27 cellular contexts compared by ENCODE assay signal in the genomic region with DNA sequence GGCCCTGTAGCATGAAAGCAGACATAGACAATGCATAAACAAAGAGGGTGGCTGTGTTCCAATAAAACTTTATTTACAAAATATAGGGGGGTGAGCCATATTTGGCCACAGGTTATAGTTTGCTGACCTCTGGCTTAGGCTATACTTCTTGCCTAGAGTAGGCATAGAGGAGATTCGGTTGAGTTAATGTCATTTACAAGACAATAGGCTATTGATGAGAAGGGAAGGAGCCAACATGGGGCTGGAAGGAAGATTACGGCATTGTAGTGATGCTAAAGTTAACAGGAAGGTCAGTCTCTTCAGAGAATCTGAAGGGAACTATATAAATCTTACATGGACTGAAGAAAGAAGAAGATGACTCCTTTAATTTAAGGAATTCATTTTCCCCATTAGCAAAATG.
"Had no signal": no experiment of that assay in that cellular context is flagged by ENCODE, and none has a peak within 500 bp of the region (broad histone marks: within the 10 kb centered on the region; RNA-seq: fewer than 3 reads in every experiment).

No MANE protein-coding gene starts in this region.

- ATAC-seq: activated naive CD8-positive, alpha-beta T cell treated with anti-CD3 and anti-CD28 coated beads, Interleukin-2, amount 50 U/mL, for 24 hours; gastroesophageal sphincter; left colon; naive thymus-derived CD4-positive, alpha-beta T cell; psoas muscle had no signal

- H3K9me3 Mint-ChIP-seq: activated CD4-positive, alpha-beta memory T cell treated with anti-CD3 and anti-CD28 coated beads for 36 hours; activated CD4-positive, alpha-beta T cell treated with anti-CD3 and anti-CD28 coated beads, Interleukin-2, amount 10 ng/mL, durations not matched to agents 24 days and 14 days; activated naive CD4-positive, alpha-beta T cell treated with anti-CD3 and anti-CD28 coated beads, Interleukin-2, amount 50 U/mL, for 24 hours; activated naive CD8-positive, alpha-beta T cell treated with anti-CD3 and anti-CD28 coated beads, Interleukin-2, amount 50 U/mL, for 24 hours; activated T-cell treated with anti-CD3 and anti-CD28 coated beads, Interleukin-2, amount 50 U/mL, for 24 hours had no signal

- H3K4me3 ChIP-seq: breast epithelium, gastroesophageal sphincter, hepatocyte, psoas muscle, sigmoid colon, tibial nerve had no signal

- H3K27me3 ChIP-seq: breast epithelium, gastroesophageal sphincter, hepatocyte, sigmoid colon, tibial nerve had no signal

- H3K9ac ChIP-seq: parathyroid adenoma had no signal

- H3K36me3 Mint-ChIP-seq: activated CD4-positive, alpha-beta memory T cell treated with anti-CD3 and anti-CD28 coated beads for 36 hours; activated naive CD4-positive, alpha-beta T cell treated with anti-CD3 and anti-CD28 coated beads, Interleukin-2, amount 50 U/mL, for 24 hours; naive thymus-derived CD4-positive, alpha-beta T cell had no signal

- H3K4me1 ChIP-seq: breast epithelium, gastroesophageal sphincter, psoas muscle, sigmoid colon, tibial nerve had no signal

- H3K27ac ChIP-seq: breast epithelium, gastroesophageal sphincter, hepatocyte, parathyroid adenoma, psoas muscle, sigmoid colon, tibial nerve, VCaP had no signal

- H3K27ac Mint-ChIP-seq: activated CD4-positive, alpha-beta memory T cell treated with anti-CD3 and anti-CD28 coated beads for 36 hours; activated CD4-positive, alpha-beta T cell treated with anti-CD3 and anti-CD28 coated beads, Interleukin-2, amount 10 ng/mL, durations not matched to agents 24 days and 14 days; activated naive CD4-positive, alpha-beta T cell treated with anti-CD3 and anti-CD28 coated beads, Interleukin-2, amount 50 U/mL, for 24 hours; activated naive CD8-positive, alpha-beta T cell treated with anti-CD3 and anti-CD28 coated beads, Interleukin-2, amount 50 U/mL, for 24 hours; activated T-cell treated with anti-CD3 and anti-CD28 coated beads, Interleukin-2, amount 50 U/mL, for 24 hours; naive thymus-derived CD4-positive, alpha-beta T cell had no signal

- H3K36me3 ChIP-seq: breast epithelium, gastroesophageal sphincter, sigmoid colon, tibial nerve had no signal

- H3K27me3 Mint-ChIP-seq: activated CD4-positive, alpha-beta memory T cell treated with anti-CD3 and anti-CD28 coated beads for 36 hours; activated CD4-positive, alpha-beta T cell treated with anti-CD3 and anti-CD28 coated beads, Interleukin-2, amount 10 ng/mL, durations not matched to agents 24 days and 14 days; activated naive CD4-positive, alpha-beta T cell treated with anti-CD3 and anti-CD28 coated beads, Interleukin-2, amount 50 U/mL, for 24 hours; activated naive CD8-positive, alpha-beta T cell treated with anti-CD3 and anti-CD28 coated beads, Interleukin-2, amount 50 U/mL, for 24 hours; activated T-cell treated with anti-CD3 and anti-CD28 coated beads, Interleukin-2, amount 50 U/mL, for 24 hours had no signal

- H3K79me2 ChIP-seq: hepatocyte, parathyroid adenoma had no signal

- H3K9me3 ChIP-seq: breast epithelium, gastroesophageal sphincter, psoas muscle, sigmoid colon, tibial nerve had no signal

- H3K4me1 Mint-ChIP-seq: activated CD4-positive, alpha-beta T cell treated with anti-CD3 and anti-CD28 coated beads, Interleukin-2, amount 10 ng/mL, durations not matched to agents 24 days and 14 days; activated naive CD4-positive, alpha-beta T cell treated with anti-CD3 and anti-CD28 coated beads, Interleukin-2, amount 50 U/mL, for 24 hours; activated naive CD8-positive, alpha-beta T cell treated with anti-CD3 and anti-CD28 coated beads, Interleukin-2, amount 50 U/mL, for 24 hours; naive thymus-derived CD4-positive, alpha-beta T cell had no signal

- DNase-seq: activated CD4-positive, alpha-beta memory T cell treated with anti-CD3 and anti-CD28 coated beads for 36 hours; activated CD4-positive, alpha-beta T cell treated with anti-CD3 and anti-CD28 coated beads, Interleukin-2, amount 10 ng/mL, durations not matched to agents 24 days and 14 days; activated CD4-positive, CD25-positive, alpha-beta regulatory T cell treated with anti-CD3 and anti-CD28 coated beads, Interleukin-2, amount 50 U/mL, for 72 hours; activated CD8-positive, alpha-beta memory T cell treated with anti-CD3 and anti-CD28 coated beads, Interleukin-2, amount 50 U/mL, for 48 hours; activated gamma-delta T cell; activated naive CD8-positive, alpha-beta T cell treated with anti-CD3 and anti-CD28 coated beads, Interleukin-2, amount 50 U/mL, for 24 hours; activated T-cell treated with anti-CD3 and anti-CD28 coated beads, Interleukin-2, amount 50 U/mL, for 24 hours; central memory CD4-positive, alpha-beta T cell; left colon; mammary epithelial cell; midbrain; naive thymus-derived CD4-positive, alpha-beta T cell; occipital lobe; psoas muscle; sigmoid colon; small intestine; stimulated activated CD4-positive, alpha-beta T cell treated with anti-CD3 and anti-CD28 coated beads, Interleukin-15, amount 100 ng/mL, for 24 hours; stimulated activated CD4-positive, alpha-beta T cell treated with anti-CD3 and anti-CD28 coated beads, Interleukin-2, amount 100 ng/mL, for 24 hours; stimulated activated naive CD4-positive, alpha-beta T cell had no signal

- H2AFZ ChIP-seq: hepatocyte, parathyroid adenoma had no signal

- H3K4me2 ChIP-seq: hepatocyte had no signal

- H3K4me3 Mint-ChIP-seq: activated CD4-positive, alpha-beta memory T cell treated with anti-CD3 and anti-CD28 coated beads for 36 hours; activated CD4-positive, alpha-beta T cell treated with anti-CD3 and anti-CD28 coated beads, Interleukin-2, amount 10 ng/mL, durations not matched to agents 24 days and 14 days; activated naive CD4-positive, alpha-beta T cell treated with anti-CD3 and anti-CD28 coated beads, Interleukin-2, amount 50 U/mL, for 24 hours; activated naive CD8-positive, alpha-beta T cell treated with anti-CD3 and anti-CD28 coated beads, Interleukin-2, amount 50 U/mL, for 24 hours; activated T-cell treated with anti-CD3 and anti-CD28 coated beads, Interleukin-2, amount 50 U/mL, for 24 hours; naive thymus-derived CD4-positive, alpha-beta T cell; neural crest cell had no signal
